In genomic region chr3:38601971-38602550, GRCh38 we compare ENCODE assay signal across 17 cellular contexts. TPM values are rescaled to one million over a fixed set of nuclear protein-coding genes. Genes with fewer than 3 reads are reported as not detected.
"Had no signal": no experiment of that assay in that cellular context is flagged by ENCODE, and none has a peak within 500 bp of the region (broad histone marks: within the 10 kb centered on the region; RNA-seq: fewer than 3 reads in every experiment).

No MANE protein-coding gene starts in this region.

- H3K36me3 Mint-ChIP-seq: naive thymus-derived CD4-positive, alpha-beta T cell had no signal

- H3K4me3 ChIP-seq: coronary artery, pancreas, tibial nerve had no signal

- H3K4me1 Mint-ChIP-seq: activated CD4-positive, alpha-beta T cell treated with anti-CD3 and anti-CD28 coated beads, Interleukin-2, amount 10 ng/mL, durations not matched to agents 24 days and 14 days; central memory CD8-positive, alpha-beta T cell had no signal

- H3K27ac Mint-ChIP-seq: activated CD4-positive, alpha-beta T cell treated with anti-CD3 and anti-CD28 coated beads, Interleukin-2, amount 10 ng/mL, durations not matched to agents 24 days and 14 days; activated CD8-positive, alpha-beta T cell treated with anti-CD3 and anti-CD28 coated beads for 36 hours; naive thymus-derived CD4-positive, alpha-beta T cell; stimulated activated naive CD8-positive, alpha-beta T cell treated with anti-CD3 and anti-CD28 coated beads, Interleukin-15, Interleukin-2, amounts not matched to agents 100 ng/mL and 50 ng/mL, for 24 hours had no signal

- H3K9me3 Mint-ChIP-seq: activated CD4-positive, alpha-beta T cell treated with anti-CD3 and anti-CD28 coated beads, Interleukin-2, amount 10 ng/mL, durations not matched to agents 24 days and 14 days; activated T-cell treated with anti-CD3 and anti-CD28 coated beads, Interleukin-2, amount 50 U/mL, for 4 hours; central memory CD8-positive, alpha-beta T cell; stimulated activated naive CD8-positive, alpha-beta T cell treated with anti-CD3 and anti-CD28 coated beads, Interleukin-15, Interleukin-2, amounts not matched to agents 100 ng/mL and 50 ng/mL, for 24 hours had no signal

- H3K4me3 Mint-ChIP-seq: activated CD4-positive, alpha-beta T cell treated with anti-CD3 and anti-CD28 coated beads, Interleukin-2, amount 10 ng/mL, durations not matched to agents 24 days and 14 days; activated CD8-positive, alpha-beta T cell treated with anti-CD3 and anti-CD28 coated beads for 36 hours; activated T-cell treated with anti-CD3 and anti-CD28 coated beads, Interleukin-2, amount 50 U/mL, for 4 hours; central memory CD8-positive, alpha-beta T cell; naive thymus-derived CD4-positive, alpha-beta T cell; stimulated activated naive CD8-positive, alpha-beta T cell treated with anti-CD3 and anti-CD28 coated beads, Interleukin-15, Interleukin-2, amounts not matched to agents 100 ng/mL and 50 ng/mL, for 24 hours had no signal

- FAIRE-seq: frontal cortex, pancreas had no signal

- DNase-seq: activated CD4-positive, alpha-beta T cell treated with anti-CD3 and anti-CD28 coated beads, Interleukin-2, amount 10 ng/mL, durations not matched to agents 24 days and 14 days; activated CD8-positive, alpha-beta T cell treated with anti-CD3 and anti-CD28 coated beads for 36 hours; activated naive CD4-positive, alpha-beta T cell treated with anti-CD3 and anti-CD28 coated beads, Interleukin-2, amount 50 U/mL, for 16 hours; activated T-cell treated with anti-CD3 and anti-CD28 coated beads, Interleukin-2, amount 50 U/mL, for 4 hours; brain microvascular endothelial cell; head of caudate nucleus; kidney glomerular epithelial cell; mesenchymal stem cell; naive thymus-derived CD4-positive, alpha-beta T cell; pancreas; T-helper 1 cell; T-helper 9 cell had no signal

RNA-seq across cellular contexts. Expression of gene SCN5A, which starts 47.4 kb away (rescaled TPM):
- total RNA-seq: activated CD4-positive, alpha-beta T cell treated with anti-CD3 and anti-CD28 coated beads, Interleukin-2, amount 10 ng/mL, durations not matched to agents 24 days and 14 days; activated T-cell treated with anti-CD3 and anti-CD28 coated beads, Interleukin-2, amount 50 U/mL, for 4 hours had no signal
